Comparison of ENCODE assay signal across 1 cellular context in genomic region chr9:92686954-92687353, GRCh38.
TF ChIP-seq lines count a peak whose summit lies in the region.

No MANE protein-coding gene starts in this region.

TF ChIP-seq in H1, 55 proteins besides CTCF, POLR2A, EP300 and RAD21:
- TF ChIP-seq POLR2AphosphoS5 (IDR thresholded peaks at IDR 0.05; ENCODE audit: low read depth, low read length) (no peak), SIX5 (IDR thresholded peaks at IDR 0.05; ENCODE audit: low read depth, low read length) (no peak), SIN3A (conservative IDR thresholded peaks at IDR 0.05 in 1 of 2, IDR thresholded peaks at IDR 0.05 in 1 of 2; ENCODE audit: low read depth in 1 of 2, low read length in 2 of 2) (no peak), RNF2 (IDR thresholded peaks at IDR 0.05; ENCODE audit: borderline replicate concordance, low read depth, low read length, missing control alignments, poor library complexity, severe bottlenecking) (no peak), E2F6 (IDR thresholded peaks at IDR 0.05) (no peak), KDM5A (IDR thresholded peaks at IDR 0.05; ENCODE audit: low read length) (no peak), YY1 (IDR thresholded peaks at IDR 0.05; ENCODE audit: low read depth, low read length) (no peak), SUZ12 (IDR thresholded peaks at IDR 0.05; ENCODE audit: low read length) (no peak), CHD2 (IDR thresholded peaks at IDR 0.05; ENCODE audit: low read length) (no peak), BACH1 (IDR thresholded peaks at IDR 0.05; ENCODE audit: low read length) (no peak)
TF ChIP-seq in H1: peak in this region for 0.
